ENCODE assay signal across 14 cellular contexts in the genomic region with DNA sequence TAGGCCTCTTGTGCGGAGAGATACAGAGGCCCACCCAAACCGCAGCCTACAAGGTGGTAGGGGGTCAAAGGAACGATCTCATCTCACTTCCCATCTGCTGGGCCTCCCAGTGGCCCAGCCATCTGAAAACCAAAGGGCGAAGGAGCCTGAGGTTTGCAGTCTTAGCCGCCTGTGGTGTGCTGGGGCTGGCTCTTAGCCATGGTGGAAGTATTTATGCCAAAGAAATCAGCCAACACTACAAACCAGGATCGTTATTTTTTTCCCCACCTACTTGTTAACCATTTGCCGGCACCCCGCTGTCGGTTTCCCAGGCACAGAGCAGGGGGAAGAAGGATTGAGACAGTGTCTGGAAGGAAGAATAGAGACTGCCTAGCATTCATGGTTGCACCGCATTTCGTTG. TPM values are rescaled to one million over a fixed set of nuclear protein-coding genes. Genes with fewer than 3 reads are reported as not detected.
DNase-seq lines count a peak whose midpoint lies in the region; ATAC-seq and TF ChIP-seq lines count a peak whose summit lies in the region.
"Had no signal": no experiment of that assay in that cellular context is flagged by ENCODE, and none has a peak within 500 bp of the region (broad histone marks: within the 10 kb centered on the region; RNA-seq: fewer than 3 reads in every experiment).

No MANE protein-coding gene starts in this region.

- peak overlapping the region in 2 of 5 experiments; percentile 43 to 58 for H3K4me3 Mint-ChIP-seq in brain

- no peak for TF ChIP-seq CTCF in brain (conservative IDR thresholded peaks at IDR 0.05)

- DNase-seq in ACHN (peak; percentile 30), SK-N-MC (ENCODE audit: low read depth, low spot score) (no peak), neuronal stem cell (ENCODE audit: low spot score) (no peak), CD1c-positive myeloid dendritic cell (ENCODE audit: extremely low spot score) (no peak), NCI-H2107 treated with DMSO at 0.1 percent for 48 hours (lab: John Stamatoyannopoulos, UW; ENCODE audit: unreplicated experiment) (no peak)
- DNase-seq: NCI-H1105, NCI-H2081, NCI-H446 treated with DMSO at 0.1 percent for 48 hours, SHP77, SK-N-SH had no signal

- H3K4me1 Mint-ChIP-seq in brain, result peaks cover 14% of the 10 kb centered on the region

- no peak overlapping the region for H3K4ac ChIP-seq in neuronal stem cell (ENCODE audit: low read length)

- H2AFZ ChIP-seq in neuronal stem cell (ENCODE audit: low read length), result peak overlapping the region; percentile 58

- H3K27me3 Mint-ChIP-seq in brain, result peaks cover 3% of the 10 kb centered on the region

- no peak overlapping the region for H3K18ac ChIP-seq in neuronal stem cell (ENCODE audit: low read length)

- no peak overlapping the region for H2BK15ac ChIP-seq in neuronal stem cell (ENCODE audit: low read length)

- no peak overlapping the region for H4K91ac ChIP-seq in neuronal stem cell (ENCODE audit: low read depth, low read length, poor library complexity)

- H3K27ac ChIP-seq in SK-N-MC, result peak overlapping the region; percentile 14
- H3K27ac ChIP-seq in neuronal stem cell (replicated peaks; ENCODE audit: low read length), result no peak overlapping the region
- H3K27ac ChIP-seq: A549 had no signal

- H3K9ac ChIP-seq in SK-N-MC (ENCODE audit: insufficient read length), result no peak overlapping the region
- no peak overlapping the region for H3K9ac ChIP-seq in neuronal stem cell (ENCODE audit: low read depth, low read length, poor library complexity)
- H3K9ac ChIP-seq: SK-N-SH had no signal

- no peak overlapping the region for H3K14ac ChIP-seq in neuronal stem cell (ENCODE audit: low read length)

- no peak overlapping the region for H4K8ac ChIP-seq in neuronal stem cell (ENCODE audit: low read depth, low read length)

- no peaks in the 10 kb centered on the region for H3K27me3 ChIP-seq in neuronal stem cell (ENCODE audit: control insufficient read depth in 3 of 3, insufficient read depth in 3 of 3, low read depth in 1 of 3, low read length in 3 of 3)

- H3K23ac ChIP-seq in neuronal stem cell (ENCODE audit: low read depth, low read length, poor library complexity), result no peak overlapping the region

- H3K36me3 ChIP-seq in SK-N-MC (ENCODE audit: insufficient read depth, low read length) (no peaks in the 10 kb centered on the region), neuronal stem cell (replicated peaks in 1 of 2; ENCODE audit: control insufficient read depth in 2 of 2, insufficient read depth in 2 of 2, low read length in 2 of 2) (no peaks in the 10 kb centered on the region)
- H3K36me3 ChIP-seq: HAP-1 had no signal

- H3K79me1 ChIP-seq in neuronal stem cell (ENCODE audit: low read depth, low read length), result no peaks in the 10 kb centered on the region

- H3K4me2 ChIP-seq in neuronal stem cell (ENCODE audit: insufficient read depth, low read length, poor library complexity, severe bottlenecking), result no peak overlapping the region
- H3K4me2 ChIP-seq: A549, SK-N-SH had no signal

- in situ Hi-C loops in ACHN (cut with HindIII; ENCODE audit: low pct_ligation_motif_present, low pct_unique_long_range_greater_than_20kb, low sequenced_read_pairs), result no loop called here

- H3K4me1 ChIP-seq in neuronal stem cell (ENCODE audit: control insufficient read depth in 2 of 2, insufficient read depth in 1 of 2, low read depth in 1 of 2, low read length in 2 of 2), result peaks cover 0 to 1% of the 10 kb centered on the region in 2 donors
- H3K4me1 ChIP-seq: HAP-1 had no signal

- H3K27ac Mint-ChIP-seq in brain, result peak overlapping the region in 4 of 5 experiments; percentile 4 to 86 (median 50)

- no peak overlapping the region for H2BK5ac ChIP-seq in neuronal stem cell (ENCODE audit: low read length)

- no CpG with 5 or more reads among the region's 11 CpGs for WGBS in neuronal stem cell (ENCODE audit: extremely low coverage in 2 of 2, insufficient read length in 2 of 2, insufficient replicate concordance in 1 of 2), 2 donors

- no peak overlapping the region for H2BK12ac ChIP-seq in neuronal stem cell (ENCODE audit: low read length)

- H3K36me3 Mint-ChIP-seq in brain, result no peaks in the 10 kb centered on the region

- H3K9me3 ChIP-seq in SK-N-MC (ENCODE audit: low read depth, low read length), result no peaks in the 10 kb centered on the region
- H3K9me3 ChIP-seq in neuronal stem cell (replicated peaks in 1 of 2; ENCODE audit: control insufficient read depth in 2 of 2, insufficient read depth in 1 of 2, low read depth in 1 of 2, low read length in 2 of 2), result no peaks in the 10 kb centered on the region
- H3K9me3 ChIP-seq: A549, HAP-1, SK-N-SH had no signal

- H3K9me3 Mint-ChIP-seq in brain, result peaks cover 0 to 10% (median 0%) of the 10 kb centered on the region in 5 experiments

- no peak for ATAC-seq in HG02571 (IDR thresholded peaks at IDR 0.05; ENCODE audit: unreplicated experiment)

- no peak overlapping the region for H2BK120ac ChIP-seq in neuronal stem cell (ENCODE audit: low read depth, low read length)

- H3K4me3 ChIP-seq in SK-N-MC (no peak overlapping the region), neuronal stem cell (ENCODE audit: low read length in 2 of 2) (no peak overlapping the region)
- H3K4me3 ChIP-seq: A549, HAP-1 had no signal

- H2AK5ac ChIP-seq in neuronal stem cell (ENCODE audit: low read depth, low read length), result no peak overlapping the region

RNA-seq across cellular contexts. Expression of a gene that starts 30.9 kb away (rescaled TPM):
- polyA plus RNA-seq in brain (ENCODE audit: insufficient read depth, low read depth, low replicate concordance), result 2.4 TPM
- polyA plus RNA-seq in neuronal stem cell (2013, experiment 1 of 2), result 2.0 TPM
- 2.0 TPM for polyA plus RNA-seq in neuronal stem cell (2013, experiment 2 of 2)

RNA-seq across cellular contexts. Expression of a gene that starts 40.0 kb away (rescaled TPM):
- 3.9 TPM for polyA plus RNA-seq in brain (ENCODE audit: insufficient read depth, low read depth, low replicate concordance)
- 17.1 TPM for polyA plus RNA-seq in neuronal stem cell (2013, experiment 1 of 2)
- 18.2 TPM for polyA plus RNA-seq in neuronal stem cell (2013, experiment 2 of 2)
